In genomic region chr11:88508808-88509581, GRCh38 we compare ENCODE assay signal across 9 cellular contexts.
DNase-seq lines count a peak whose midpoint lies in the region; ATAC-seq, FAIRE-seq and TF ChIP-seq lines count a peak whose summit lies in the region.
"Had no signal": no experiment of that assay in that cellular context is flagged by ENCODE, and none has a peak within 500 bp of the region (broad histone marks: within the 10 kb centered on the region; RNA-seq: fewer than 3 reads in every experiment).

No MANE protein-coding gene starts in this region.

- 5 to 6% methylated on average over 64 to 78 of the region's 78 CpGs for WGBS in pancreas, 2 donors

- peak overlapping the region; percentile 28 for H3K4me3 ChIP-seq in fibroblast of mammary gland (ENCODE audit: control insufficient read depth, low read depth, low read length)
- peak overlapping the region; percentile 5 to 45 (median 20) for H3K4me3 ChIP-seq in pancreas
- no peak overlapping the region for H3K4me3 ChIP-seq in WERI-Rb-1 (ENCODE audit: low read depth, low read length)

- H3K9me3 ChIP-seq in T-helper 17 cell (ENCODE audit: control insufficient read depth, low read length, poor library complexity, severe bottlenecking) (no peaks in the 10 kb centered on the region), pancreas (no peaks in the 10 kb centered on the region), WERI-Rb-1 (ENCODE audit: severe bottlenecking) (no peaks in the 10 kb centered on the region)

- peaks cover 6% of the 10 kb centered on the region for H3K4me1 Mint-ChIP-seq in activated CD4-positive, alpha-beta T cell treated with anti-CD3 and anti-CD28 coated beads, Interleukin-2, amount 10 ng/mL, durations not matched to agents 24 days and 14 days
- H3K4me1 Mint-ChIP-seq in T-helper 17 cell (peaks cover 13% of the 10 kb centered on the region), HFFc6 (ENCODE audit: low read depth) (peaks cover 12% of the 10 kb centered on the region)

- H3K4me1 ChIP-seq in pancreas = peaks cover 0 to 9% (median 0%) of the 10 kb centered on the region in 3 donors

- peaks cover 81% of the 10 kb centered on the region for H3K27me3 Mint-ChIP-seq in activated CD4-positive, alpha-beta T cell treated with anti-CD3 and anti-CD28 coated beads, Interleukin-2, amount 10 ng/mL, durations not matched to agents 24 days and 14 days
- H3K27me3 Mint-ChIP-seq in T-helper 17 cell (peaks cover 75% of the 10 kb centered on the region), HFFc6 (ENCODE audit: insufficient read depth) (0 out of 2 replicates have a peak, but pooled peaks cover 2% of the 10 kb centered on the region)

- H3K4me3 Mint-ChIP-seq in activated CD4-positive, alpha-beta T cell treated with anti-CD3 and anti-CD28 coated beads, Interleukin-2, amount 10 ng/mL, durations not matched to agents 24 days and 14 days = peak overlapping the region; percentile 77
- H3K4me3 Mint-ChIP-seq in T-helper 17 cell (peak overlapping the region; percentile 87), HFFc6 (no peak overlapping the region)

- no peaks in the 10 kb centered on the region for H3K9me3 Mint-ChIP-seq in activated CD4-positive, alpha-beta T cell treated with anti-CD3 and anti-CD28 coated beads, Interleukin-2, amount 10 ng/mL, durations not matched to agents 24 days and 14 days
- peaks cover 5% of the 10 kb centered on the region; the same call in 1 of the 2 replicates for H3K9me3 Mint-ChIP-seq in HFFc6

- no peak for FAIRE-seq in pancreas (lab: Jason Lieb, UNC)

- peak overlapping the region; percentile 10 for H3K27ac Mint-ChIP-seq in activated CD4-positive, alpha-beta T cell treated with anti-CD3 and anti-CD28 coated beads, Interleukin-2, amount 10 ng/mL, durations not matched to agents 24 days and 14 days
- H3K27ac Mint-ChIP-seq in T-helper 17 cell (no peak overlapping the region), HFFc6 (no peak overlapping the region)

- intact Hi-C loops in activated CD4-positive, alpha-beta T cell treated with anti-CD3 and anti-CD28 coated beads, Interleukin-2, amount 10 ng/mL, durations not matched to agents 24 days and 14 days (cut with micrococcal nuclease) = no loop called here
- intact Hi-C loops in pancreas (cut with DNase I) = no loop called here

- H3K36me3 ChIP-seq in pancreas (no peaks in the 10 kb centered on the region), WERI-Rb-1 (no peaks in the 10 kb centered on the region)

- peaks cover 0 to 11% (median 3%) of the 10 kb centered on the region in 4 donors for H3K27me3 ChIP-seq in pancreas
- H3K27me3 ChIP-seq in WERI-Rb-1 (ENCODE audit: insufficient read depth, low read depth, severe bottlenecking) = no peaks in the 10 kb centered on the region

- H3K27ac ChIP-seq in pancreas (no peak overlapping the region), WERI-Rb-1 (no peak overlapping the region)

- TF ChIP-seq CTCF in fibroblast of mammary gland (conservative IDR thresholded peaks at IDR 0.05; ENCODE audit: control insufficient read depth, insufficient read depth, low read depth, low read length) = no peak
- no peak for TF ChIP-seq CTCF in pancreas (IDR thresholded peaks at IDR 0.05)
- no peak for TF ChIP-seq CTCF in WERI-Rb-1 (IDR thresholded peaks at IDR 0.05; ENCODE audit: low read depth, low read length)
- TF ChIP-seq CTCF in HFFc6 (IDR thresholded peaks at IDR 0.05) = no peak

- peak; percentile 51 for ATAC-seq in T-helper 17 cell
- peak; percentile 53 to 82 (median 70) for ATAC-seq in pancreas
- ATAC-seq in GM21786 (IDR thresholded peaks at IDR 0.05; ENCODE audit: unreplicated experiment) = no peak

- DNase-seq in activated CD4-positive, alpha-beta T cell treated with anti-CD3 and anti-CD28 coated beads, Interleukin-2, amount 10 ng/mL, durations not matched to agents 24 days and 14 days = peak; percentile 69
- DNase-seq in activated CD4-positive, alpha-beta T cell treated with anti-CD3 and anti-CD28 coated beads, Interleukin-2, amount 50 U/mL, for 1 hour = no peak
- DNase-seq in T-helper 17 cell = peak in 1 of 3 donors; percentile 12
- peak; percentile 22 for DNase-seq in fibroblast of mammary gland (ENCODE audit: low read depth)
- DNase-seq in pancreas = peak in 4 of 6 donors; percentile 15 to 75 (median 48)
- DNase-seq in WERI-Rb-1 = no peak
- no peak for DNase-seq in HFFc6
- DNase-seq: DND-41 had no signal

- no peaks in the 10 kb centered on the region for H3K36me3 Mint-ChIP-seq in activated CD4-positive, alpha-beta T cell treated with anti-CD3 and anti-CD28 coated beads, Interleukin-2, amount 10 ng/mL, durations not matched to agents 24 days and 14 days (ENCODE audit: low read depth)
- H3K36me3 Mint-ChIP-seq in T-helper 17 cell (ENCODE audit: low read depth) (peaks cover 15% of the 10 kb centered on the region), HFFc6 (ENCODE audit: low read depth) (peaks cover 14% of the 10 kb centered on the region)

Comparison
In these comparisons a context has a peak if more than half of its experiments do, and no peak if none do; other contexts are left out.
1. DNase-seq: peak in activated CD4-positive, alpha-beta T cell treated with anti-CD3 and anti-CD28 coated beads, Interleukin-2, amount 10 ng/mL, durations not matched to agents 24 days and 14 days (single experiment), fibroblast of mammary gland (single experiment) and pancreas (4 of 6); none in activated CD4-positive, alpha-beta T cell treated with anti-CD3 and anti-CD28 coated beads, Interleukin-2, amount 50 U/mL, for 1 hour (single experiment), WERI-Rb-1 (single experiment) and HFFc6 (single experiment).